In the genomic region with DNA sequence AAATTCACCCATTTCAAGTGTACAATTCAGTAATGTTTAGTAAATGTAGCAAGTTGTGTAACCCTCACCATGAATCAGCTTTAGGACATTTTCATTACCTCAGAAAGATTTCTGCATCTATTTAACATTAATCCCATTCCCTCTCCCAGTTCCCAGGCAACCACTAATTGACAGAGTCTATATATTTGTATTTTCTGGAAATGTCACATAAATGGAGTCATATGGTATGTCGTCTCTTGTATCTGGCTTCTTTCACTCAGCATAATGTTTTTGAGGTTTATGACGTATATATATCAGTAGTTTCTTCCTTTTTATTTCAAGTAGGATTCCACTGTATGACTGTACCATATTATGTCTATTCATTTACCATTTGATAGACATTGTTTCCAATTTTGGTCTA, we compare ENCODE assay signal across 1 cellular context.
A peak's percentile ranks its signal among the peaks of the same experiment; 100 is the strongest.
TF ChIP-seq lines count a peak whose summit lies in the region.

No MANE protein-coding gene starts in this region.

TF ChIP-seq in SK-N-SH, 30 proteins besides CTCF, POLR2A, EP300 and RAD21 (continued from another document):
- TF ChIP-seq REST (IDR thresholded peaks at IDR 0.05; ENCODE audit: low read depth, low read length) (no peak), MXI1 (IDR thresholded peaks at IDR 0.05; ENCODE audit: low read depth, low read length) (0 out of 2 replicates have a peak, but pooled peaks have one; percentile 24), ELF1 (IDR thresholded peaks at IDR 0.05) (no peak), POLR2AphosphoS5 (IDR thresholded peaks at IDR 0.05; ENCODE audit: low read depth, low read length) (peak; percentile 64; the same call in 1 of the 2 replicates), JUND (IDR thresholded peaks at IDR 0.05) (peak; percentile 51), NFIC (IDR thresholded peaks at IDR 0.05; ENCODE audit: borderline replicate concordance) (peak; percentile 25; the same call in 1 of the 2 replicates), TCF12 (IDR thresholded peaks at IDR 0.05) (peak; percentile 92), RFX5 (IDR thresholded peaks at IDR 0.05; ENCODE audit: low read length) (no peak), TAF1 (IDR thresholded peaks at IDR 0.05; ENCODE audit: borderline replicate concordance, low read depth, low read length) (no peak), TEAD4 (IDR thresholded peaks at IDR 0.05; ENCODE audit: borderline replicate concordance, insufficient read depth) (peak; percentile 67; the same call in 1 of the 2 replicates), USF2 (IDR thresholded peaks at IDR 0.05; ENCODE audit: borderline replicate concordance, low read depth, low read length) (no peak), CHD2 (IDR thresholded peaks at IDR 0.05; ENCODE audit: low read length, partially characterized antibody) (peak; percentile 62), GATA2 (CRISPR knock-in tag; IDR thresholded peaks at IDR 0.05) (no peak), USF1 (IDR thresholded peaks at IDR 0.05; ENCODE audit: borderline replicate concordance, low read depth) (peak; percentile 19; the same call in 1 of the 2 replicates)
TF ChIP-seq in SK-N-SH: peak in this region for 11.
